Comparison of ENCODE assay signal across 8 cellular contexts in the genomic region with DNA sequence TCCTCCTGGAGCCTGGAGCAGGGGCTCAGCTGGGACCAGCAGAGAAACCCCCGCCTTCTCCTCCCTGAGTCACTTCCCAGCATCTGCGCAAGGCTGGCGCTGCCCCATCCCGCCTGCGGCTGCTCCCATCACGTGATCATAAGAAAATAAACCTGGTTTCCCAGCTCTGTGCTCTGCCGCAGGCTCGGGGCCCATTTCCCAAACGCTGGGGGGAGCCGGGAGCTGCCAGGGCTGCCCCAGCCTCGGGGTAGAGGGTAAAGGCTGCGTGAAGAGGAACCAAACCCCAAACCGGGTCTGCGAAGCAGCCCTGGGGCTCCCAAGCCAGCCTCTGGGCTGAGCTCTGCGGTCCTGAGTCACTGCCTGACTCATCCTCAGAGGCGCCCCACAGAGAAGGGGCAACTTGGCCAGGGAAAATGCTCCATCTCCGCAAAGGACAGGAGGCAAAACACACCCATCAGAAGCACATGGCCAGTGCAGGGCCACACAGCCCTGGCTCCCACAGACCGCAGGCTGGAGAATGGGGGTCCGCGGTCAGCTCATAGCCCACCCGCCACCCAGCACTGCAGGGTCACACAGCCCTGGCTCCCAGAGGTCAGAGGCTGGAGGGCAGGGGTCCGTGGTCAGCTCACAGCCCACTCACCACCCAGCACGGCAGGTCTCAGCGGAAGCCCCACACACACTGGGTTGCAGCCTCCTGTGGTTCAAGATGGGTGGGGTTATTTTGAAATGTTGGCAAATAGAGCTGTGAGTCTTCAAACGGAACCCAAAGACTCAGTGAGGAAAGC.
DNase-seq lines count a peak whose midpoint lies in the region; ATAC-seq lines count a peak whose summit lies in the region.

No MANE protein-coding gene starts in this region.

- peaks cover 60% of the 10 kb centered on the region for H3K4me1 ChIP-seq in ACC112 (ENCODE audit: control insufficient read depth, insufficient read depth, low read length, unreplicated experiment)

- no peaks in the 10 kb centered on the region for H3K36me3 ChIP-seq in ACC112 (ENCODE audit: insufficient read depth, low read length)

- peaks cover 62% of the 10 kb centered on the region for H3K4me1 Mint-ChIP-seq in activated naive CD4-positive, alpha-beta T cell treated with anti-CD3 and anti-CD28 coated beads, Interleukin-2, amount 10 ng/mL, durations not matched to agents 7 days and 5 days

- ATAC-seq in GM19043 (IDR thresholded peaks at IDR 0.05; ENCODE audit: low read depth, unreplicated experiment), result peak; percentile 40

- H3K4me3 Mint-ChIP-seq in activated naive CD4-positive, alpha-beta T cell treated with anti-CD3 and anti-CD28 coated beads, Interleukin-2, amount 10 ng/mL, durations not matched to agents 7 days and 5 days, result peak overlapping the region; percentile 73

- peaks cover 56% of the 10 kb centered on the region for H3K36me3 Mint-ChIP-seq in activated naive CD4-positive, alpha-beta T cell treated with anti-CD3 and anti-CD28 coated beads, Interleukin-2, amount 10 ng/mL, durations not matched to agents 7 days and 5 days

- CTCF ChIA-PET in activated naive CD4-positive, alpha-beta T cell treated with anti-CD3 and anti-CD28 coated beads, Interleukin-2, amount 10 ng/mL, durations not matched to agents 7 days and 5 days (lab: Charles Lee), result interaction anchor here (1.2 to 1.5 kb wide), 2 partner anchors 44 to 161 kb away, joined by 3 to 6 read pairs; no protein-coding TSS in a partner anchor

- DNase-seq in HUDEP-2 (lab: John Stamatoyannopoulos, UW; ENCODE audit: unreplicated experiment in 76 of 76) (peak in 69 of 76 experiments; percentile 6 to 80 (median 55)), SK-N-DZ (ENCODE audit: low spot score) (peak; percentile 85), germinal center (ENCODE audit: low spot score) (peak; percentile 34), occipital lobe (lab: John Stamatoyannopoulos, UW) (peak; percentile 95), substantia nigra (lab: John Stamatoyannopoulos, UW) (peak in 48 of 49 donors; percentile 47 to 95 (median 74))
- peak; percentile 74 for DNase-seq in activated naive CD4-positive, alpha-beta T cell treated with anti-CD3 and anti-CD28 coated beads, Interleukin-2, amount 10 ng/mL, durations not matched to agents 7 days and 5 days

- H2AFZ ChIP-seq in ACC112 (ENCODE audit: low read length, unreplicated experiment), result no peak overlapping the region

- no peaks in the 10 kb centered on the region for H3K27me3 ChIP-seq in ACC112 (ENCODE audit: insufficient read depth, low read length)

- peak overlapping the region; percentile 72 for H3K4me3 ChIP-seq in ACC112 (ENCODE audit: low read depth, low read length)

- H3K27ac ChIP-seq in ACC112 (ENCODE audit: low read depth, low read length) (peak overlapping the region; percentile 98), substantia nigra (ENCODE audit: low read depth, low read length, poor library complexity, severe bottlenecking) (peak overlapping the region; percentile 99)

- no peaks in the 10 kb centered on the region for H3K9me3 Mint-ChIP-seq in activated naive CD4-positive, alpha-beta T cell treated with anti-CD3 and anti-CD28 coated beads, Interleukin-2, amount 10 ng/mL, durations not matched to agents 7 days and 5 days

- H3K79me2 ChIP-seq in ACC112 (ENCODE audit: control insufficient read depth, insufficient read depth, low read length, unreplicated experiment), result peaks cover 61% of the 10 kb centered on the region

- no peaks in the 10 kb centered on the region for H3K27me3 Mint-ChIP-seq in activated naive CD4-positive, alpha-beta T cell treated with anti-CD3 and anti-CD28 coated beads, Interleukin-2, amount 10 ng/mL, durations not matched to agents 7 days and 5 days

- peak overlapping the region; percentile 95 for H3K27ac Mint-ChIP-seq in activated naive CD4-positive, alpha-beta T cell treated with anti-CD3 and anti-CD28 coated beads, Interleukin-2, amount 10 ng/mL, durations not matched to agents 7 days and 5 days

Comparison
In these comparisons a context has a peak if more than half of its experiments do, and no peak if none do; other contexts are left out.
1. Peak in every context shown above with its lines: DNase-seq, ATAC-seq, H3K4me3 ChIP-seq and H3K27ac ChIP-seq.
2. DNase-seq: peak in every context shown above with its lines; median percentile 95 in occipital lobe; 85 in SK-N-DZ; 74 in activated naive CD4-positive, alpha-beta T cell treated with anti-CD3 and anti-CD28 coated beads, Interleukin-2, amount 10 ng/mL, durations not matched to agents 7 days and 5 days; 74 in substantia nigra; 55 in HUDEP-2; 34 in germinal center.